In the genomic region with DNA sequence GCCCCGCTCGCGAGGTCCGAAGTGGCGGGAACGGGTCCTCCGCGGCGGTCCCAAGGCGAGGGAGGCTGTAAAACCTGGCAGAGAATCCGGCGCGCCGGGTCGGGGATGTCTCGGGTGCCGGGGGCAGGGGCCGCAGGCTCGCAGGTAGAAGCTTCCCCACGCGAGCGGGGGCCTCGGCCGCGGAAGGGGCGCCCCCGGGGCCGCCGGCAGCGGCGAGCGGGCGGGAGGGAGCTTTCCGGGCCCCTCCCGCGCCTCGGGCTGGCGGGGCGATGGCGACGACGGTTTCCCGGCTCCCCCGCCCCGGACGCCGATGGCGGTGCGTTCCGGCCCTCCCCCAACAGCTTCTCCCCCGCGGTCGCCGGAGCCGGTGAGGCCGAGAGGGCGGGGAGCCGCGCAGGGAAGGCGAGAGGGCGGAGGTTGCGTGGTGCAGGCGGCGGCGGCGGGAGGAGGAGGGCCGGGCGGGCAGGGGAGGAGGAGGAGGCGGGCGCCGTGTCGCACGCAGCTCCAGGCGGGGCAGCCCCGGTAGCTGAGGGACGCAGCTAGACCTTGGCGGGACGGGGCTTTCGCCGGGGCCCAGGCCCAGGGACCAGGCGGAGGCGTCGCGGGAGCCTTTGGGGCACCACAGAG, we compare ENCODE assay signal across 1 cellular context.
TF ChIP-seq lines count a peak whose summit lies in the region.

TSS of gene CUL1 (plus strand) at position 507 of the 627 bp plus-strand sequence. CDS start 31,220 bp downstream, outside the sequence.

TF ChIP-seq in HepG2, 621 proteins besides CTCF, POLR2A, EP300 and RAD21 (continued from another document and continues in another):
- TF ChIP-seq, protein P1, sequence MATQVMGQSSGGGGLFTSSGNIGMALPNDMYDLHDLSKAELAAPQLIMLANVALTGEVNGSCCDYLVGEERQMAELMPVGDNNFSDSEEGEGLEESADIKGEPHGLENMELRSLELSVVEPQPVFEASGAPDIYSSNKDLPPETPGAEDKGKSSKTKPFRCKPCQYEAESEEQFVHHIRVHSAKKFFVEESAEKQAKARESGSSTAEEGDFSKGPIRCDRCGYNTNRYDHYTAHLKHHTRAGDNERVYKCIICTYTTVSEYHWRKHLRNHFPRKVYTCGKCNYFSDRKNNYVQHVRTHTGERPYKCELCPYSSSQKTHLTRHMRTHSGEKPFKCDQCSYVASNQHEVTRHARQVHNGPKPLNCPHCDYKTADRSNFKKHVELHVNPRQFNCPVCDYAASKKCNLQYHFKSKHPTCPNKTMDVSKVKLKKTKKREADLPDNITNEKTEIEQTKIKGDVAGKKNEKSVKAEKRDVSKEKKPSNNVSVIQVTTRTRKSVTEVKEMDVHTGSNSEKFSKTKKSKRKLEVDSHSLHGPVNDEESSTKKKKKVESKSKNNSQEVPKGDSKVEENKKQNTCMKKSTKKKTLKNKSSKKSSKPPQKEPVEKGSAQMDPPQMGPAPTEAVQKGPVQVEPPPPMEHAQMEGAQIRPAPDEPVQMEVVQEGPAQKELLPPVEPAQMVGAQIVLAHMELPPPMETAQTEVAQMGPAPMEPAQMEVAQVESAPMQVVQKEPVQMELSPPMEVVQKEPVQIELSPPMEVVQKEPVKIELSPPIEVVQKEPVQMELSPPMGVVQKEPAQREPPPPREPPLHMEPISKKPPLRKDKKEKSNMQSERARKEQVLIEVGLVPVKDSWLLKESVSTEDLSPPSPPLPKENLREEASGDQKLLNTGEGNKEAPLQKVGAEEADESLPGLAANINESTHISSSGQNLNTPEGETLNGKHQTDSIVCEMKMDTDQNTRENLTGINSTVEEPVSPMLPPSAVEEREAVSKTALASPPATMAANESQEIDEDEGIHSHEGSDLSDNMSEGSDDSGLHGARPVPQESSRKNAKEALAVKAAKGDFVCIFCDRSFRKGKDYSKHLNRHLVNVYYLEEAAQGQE (IDR thresholded peaks at IDR 0.05; ENCODE audit: borderline replicate concordance in 1 of 2, low read depth in 1 of 2, low read length in 2 of 2): no peak; a peak in 2 of 4 replicates
- TF ChIP-seq ZFYVE20 (CRISPR knock-in tag; IDR thresholded peaks at IDR 0.05; ENCODE audit: borderline replicate concordance, low read depth) (no peak), ZSCAN31 (CRISPR knock-in tag; IDR thresholded peaks at IDR 0.05; ENCODE audit: low read depth) (no peak), HMG20B (CRISPR knock-in tag; conservative IDR thresholded peaks at IDR 0.05) (no peak), HDAC6 (IDR thresholded peaks at IDR 0.05; ENCODE audit: low read depth, low read length) (no peak), TIGD3 (CRISPR knock-in tag; IDR thresholded peaks at IDR 0.05; ENCODE audit: borderline replicate concordance) (no peak), BHLHE40 (IDR thresholded peaks at IDR 0.05; ENCODE audit: low read length) (no peak), ZNF770 (CRISPR knock-in tag; IDR thresholded peaks at IDR 0.05) (0 out of 2 replicates have a peak, but pooled peaks have one; percentile 5), ZNF577 (CRISPR knock-in tag; IDR thresholded peaks at IDR 0.05; ENCODE audit: borderline replicate concordance, low read depth) (no peak), ZNF772 (CRISPR knock-in tag; IDR thresholded peaks at IDR 0.05) (0 out of 2 replicates have a peak, but pooled peaks have one; percentile 38), ZNF687 (CRISPR knock-in tag; IDR thresholded peaks at IDR 0.05) (peak; percentile 68), ASH2L (IDR thresholded peaks at IDR 0.05; ENCODE audit: insufficient read length, low read depth, low read length) (peak; percentile 56), IRX3 (CRISPR knock-in tag; IDR thresholded peaks at IDR 0.05; ENCODE audit: borderline replicate concordance, low read depth) (peak; percentile 40; the same call in 1 of the 2 replicates), NFIB (CRISPR knock-in tag; IDR thresholded peaks at IDR 0.05; ENCODE audit: borderline replicate concordance) (no peak), MED8 (CRISPR knock-in tag; IDR thresholded peaks at IDR 0.05; ENCODE audit: insufficient replicate concordance) (peak; percentile 57)
- TF ChIP-seq, protein P2, sequence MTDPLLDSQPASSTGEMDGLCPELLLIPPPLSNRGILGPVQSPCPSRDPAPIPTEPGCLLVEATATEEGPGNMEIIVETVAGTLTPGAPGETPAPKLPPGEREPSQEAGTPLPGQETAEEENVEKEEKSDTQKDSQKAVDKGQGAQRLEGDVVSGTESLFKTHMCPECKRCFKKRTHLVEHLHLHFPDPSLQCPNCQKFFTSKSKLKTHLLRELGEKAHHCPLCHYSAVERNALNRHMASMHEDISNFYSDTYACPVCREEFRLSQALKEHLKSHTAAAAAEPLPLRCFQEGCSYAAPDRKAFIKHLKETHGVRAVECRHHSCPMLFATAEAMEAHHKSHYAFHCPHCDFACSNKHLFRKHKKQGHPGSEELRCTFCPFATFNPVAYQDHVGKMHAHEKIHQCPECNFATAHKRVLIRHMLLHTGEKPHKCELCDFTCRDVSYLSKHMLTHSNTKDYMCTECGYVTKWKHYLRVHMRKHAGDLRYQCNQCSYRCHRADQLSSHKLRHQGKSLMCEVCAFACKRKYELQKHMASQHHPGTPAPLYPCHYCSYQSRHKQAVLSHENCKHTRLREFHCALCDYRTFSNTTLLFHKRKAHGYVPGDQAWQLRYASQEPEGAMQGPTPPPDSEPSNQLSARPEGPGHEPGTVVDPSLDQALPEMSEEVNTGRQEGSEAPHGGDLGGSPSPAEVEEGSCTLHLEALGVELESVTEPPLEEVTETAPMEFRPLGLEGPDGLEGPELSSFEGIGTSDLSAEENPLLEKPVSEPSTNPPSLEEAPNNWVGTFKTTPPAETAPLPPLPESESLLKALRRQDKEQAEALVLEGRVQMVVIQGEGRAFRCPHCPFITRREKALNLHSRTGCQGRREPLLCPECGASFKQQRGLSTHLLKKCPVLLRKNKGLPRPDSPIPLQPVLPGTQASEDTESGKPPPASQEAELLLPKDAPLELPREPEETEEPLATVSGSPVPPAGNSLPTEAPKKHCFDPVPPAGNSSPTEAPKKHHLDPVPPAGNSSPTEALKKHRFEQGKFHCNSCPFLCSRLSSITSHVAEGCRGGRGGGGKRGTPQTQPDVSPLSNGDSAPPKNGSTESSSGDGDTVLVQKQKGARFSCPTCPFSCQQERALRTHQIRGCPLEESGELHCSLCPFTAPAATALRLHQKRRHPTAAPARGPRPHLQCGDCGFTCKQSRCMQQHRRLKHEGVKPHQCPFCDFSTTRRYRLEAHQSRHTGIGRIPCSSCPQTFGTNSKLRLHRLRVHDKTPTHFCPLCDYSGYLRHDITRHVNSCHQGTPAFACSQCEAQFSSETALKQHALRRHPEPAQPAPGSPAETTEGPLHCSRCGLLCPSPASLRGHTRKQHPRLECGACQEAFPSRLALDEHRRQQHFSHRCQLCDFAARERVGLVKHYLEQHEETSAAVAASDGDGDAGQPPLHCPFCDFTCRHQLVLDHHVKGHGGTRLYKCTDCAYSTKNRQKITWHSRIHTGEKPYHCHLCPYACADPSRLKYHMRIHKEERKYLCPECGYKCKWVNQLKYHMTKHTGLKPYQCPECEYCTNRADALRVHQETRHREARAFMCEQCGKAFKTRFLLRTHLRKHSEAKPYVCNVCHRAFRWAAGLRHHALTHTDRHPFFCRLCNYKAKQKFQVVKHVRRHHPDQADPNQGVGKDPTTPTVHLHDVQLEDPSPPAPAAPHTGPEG (CRISPR knock-in tag; IDR thresholded peaks at IDR 0.05): no peak; the same call in 1 of the 2 replicates
- TF ChIP-seq, protein P3, sequence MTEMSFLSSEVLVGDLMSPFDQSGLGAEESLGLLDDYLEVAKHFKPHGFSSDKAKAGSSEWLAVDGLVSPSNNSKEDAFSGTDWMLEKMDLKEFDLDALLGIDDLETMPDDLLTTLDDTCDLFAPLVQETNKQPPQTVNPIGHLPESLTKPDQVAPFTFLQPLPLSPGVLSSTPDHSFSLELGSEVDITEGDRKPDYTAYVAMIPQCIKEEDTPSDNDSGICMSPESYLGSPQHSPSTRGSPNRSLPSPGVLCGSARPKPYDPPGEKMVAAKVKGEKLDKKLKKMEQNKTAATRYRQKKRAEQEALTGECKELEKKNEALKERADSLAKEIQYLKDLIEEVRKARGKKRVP (CRISPR knock-in tag; IDR thresholded peaks at IDR 0.05): no peak
- TF ChIP-seq, protein P4, sequence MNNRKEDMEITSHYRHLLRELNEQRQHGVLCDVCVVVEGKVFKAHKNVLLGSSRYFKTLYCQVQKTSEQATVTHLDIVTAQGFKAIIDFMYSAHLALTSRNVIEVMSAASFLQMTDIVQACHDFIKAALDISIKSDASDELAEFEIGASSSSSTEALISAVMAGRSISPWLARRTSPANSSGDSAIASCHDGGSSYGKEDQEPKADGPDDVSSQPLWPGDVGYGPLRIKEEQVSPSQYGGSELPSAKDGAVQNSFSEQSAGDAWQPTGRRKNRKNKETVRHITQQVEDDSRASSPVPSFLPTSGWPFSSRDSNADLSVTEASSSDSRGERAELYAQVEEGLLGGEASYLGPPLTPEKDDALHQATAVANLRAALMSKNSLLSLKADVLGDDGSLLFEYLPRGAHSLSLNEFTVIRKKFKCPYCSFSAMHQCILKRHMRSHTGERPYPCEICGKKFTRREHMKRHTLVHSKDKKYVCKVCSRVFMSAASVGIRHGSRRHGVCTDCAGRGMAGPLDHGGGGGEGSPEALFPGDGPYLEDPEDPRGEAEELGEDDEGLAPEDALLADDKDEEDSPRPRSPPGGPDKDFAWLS (CRISPR knock-in tag; IDR thresholded peaks at IDR 0.05; ENCODE audit: borderline replicate concordance): no peak
- TF ChIP-seq, protein P5, sequence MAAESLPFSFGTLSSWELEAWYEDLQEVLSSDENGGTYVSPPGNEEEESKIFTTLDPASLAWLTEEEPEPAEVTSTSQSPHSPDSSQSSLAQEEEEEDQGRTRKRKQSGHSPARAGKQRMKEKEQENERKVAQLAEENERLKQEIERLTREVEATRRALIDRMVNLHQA (CRISPR knock-in tag; IDR thresholded peaks at IDR 0.05): no peak
- TF ChIP-seq, protein P6, sequence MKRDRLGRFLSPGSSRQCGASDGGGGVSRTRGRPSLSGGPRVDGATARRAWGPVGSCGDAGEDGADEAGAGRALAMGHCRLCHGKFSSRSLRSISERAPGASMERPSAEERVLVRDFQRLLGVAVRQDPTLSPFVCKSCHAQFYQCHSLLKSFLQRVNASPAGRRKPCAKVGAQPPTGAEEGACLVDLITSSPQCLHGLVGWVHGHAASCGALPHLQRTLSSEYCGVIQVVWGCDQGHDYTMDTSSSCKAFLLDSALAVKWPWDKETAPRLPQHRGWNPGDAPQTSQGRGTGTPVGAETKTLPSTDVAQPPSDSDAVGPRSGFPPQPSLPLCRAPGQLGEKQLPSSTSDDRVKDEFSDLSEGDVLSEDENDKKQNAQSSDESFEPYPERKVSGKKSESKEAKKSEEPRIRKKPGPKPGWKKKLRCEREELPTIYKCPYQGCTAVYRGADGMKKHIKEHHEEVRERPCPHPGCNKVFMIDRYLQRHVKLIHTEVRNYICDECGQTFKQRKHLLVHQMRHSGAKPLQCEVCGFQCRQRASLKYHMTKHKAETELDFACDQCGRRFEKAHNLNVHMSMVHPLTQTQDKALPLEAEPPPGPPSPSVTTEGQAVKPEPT (CRISPR knock-in tag; IDR thresholded peaks at IDR 0.05; ENCODE audit: low read depth): no peak
- TF ChIP-seq, protein P7, sequence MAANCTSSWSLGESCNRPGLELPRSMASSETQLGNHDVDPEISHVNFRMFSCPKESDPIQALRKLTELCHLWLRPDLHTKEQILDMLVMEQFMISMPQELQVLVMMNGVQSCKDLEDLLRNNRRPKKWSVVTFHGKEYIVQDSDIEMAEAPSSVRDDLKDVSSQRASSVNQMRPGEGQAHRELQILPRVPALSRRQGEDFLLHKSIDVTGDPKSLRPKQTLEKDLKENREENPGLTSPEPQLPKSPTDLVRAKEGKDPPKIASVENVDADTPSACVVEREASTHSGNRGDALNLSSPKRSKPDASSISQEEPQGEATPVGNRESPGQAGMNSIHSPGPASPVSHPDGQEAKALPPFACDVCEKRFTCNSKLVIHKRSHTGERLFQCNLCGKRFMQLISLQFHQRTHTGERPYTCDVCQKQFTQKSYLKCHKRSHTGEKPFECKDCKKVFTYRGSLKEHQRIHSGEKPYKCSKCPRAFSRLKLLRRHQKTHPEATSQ (CRISPR knock-in tag; IDR thresholded peaks at IDR 0.05; ENCODE audit: borderline replicate concordance): no peak
